1 cellular context compared by ENCODE assay signal in the genomic region with DNA sequence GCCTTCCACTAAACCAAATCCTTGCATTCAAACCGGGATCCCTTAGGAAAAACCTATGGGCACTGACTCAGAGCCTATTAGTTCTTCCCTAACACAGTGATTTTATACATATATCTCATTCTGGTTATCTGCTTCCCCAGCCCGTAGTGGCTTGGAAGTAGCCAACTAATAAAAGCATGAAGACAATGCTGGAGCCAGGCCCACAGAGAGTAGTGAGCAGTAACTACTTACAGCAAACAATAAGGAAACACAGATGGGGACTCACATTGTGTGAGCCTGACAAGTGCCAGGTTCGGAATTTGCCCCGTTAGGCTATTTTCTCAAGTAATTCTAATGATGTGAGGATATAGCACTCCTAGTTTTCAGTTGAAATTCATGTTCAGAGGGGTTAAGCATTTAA.
TF ChIP-seq lines count a peak whose summit lies in the region.

No MANE protein-coding gene starts in this region.

TF ChIP-seq in GM23338, 12 proteins besides CTCF, POLR2A, EP300 and RAD21 (continued from another document):
- TF ChIP-seq, protein P1, sequence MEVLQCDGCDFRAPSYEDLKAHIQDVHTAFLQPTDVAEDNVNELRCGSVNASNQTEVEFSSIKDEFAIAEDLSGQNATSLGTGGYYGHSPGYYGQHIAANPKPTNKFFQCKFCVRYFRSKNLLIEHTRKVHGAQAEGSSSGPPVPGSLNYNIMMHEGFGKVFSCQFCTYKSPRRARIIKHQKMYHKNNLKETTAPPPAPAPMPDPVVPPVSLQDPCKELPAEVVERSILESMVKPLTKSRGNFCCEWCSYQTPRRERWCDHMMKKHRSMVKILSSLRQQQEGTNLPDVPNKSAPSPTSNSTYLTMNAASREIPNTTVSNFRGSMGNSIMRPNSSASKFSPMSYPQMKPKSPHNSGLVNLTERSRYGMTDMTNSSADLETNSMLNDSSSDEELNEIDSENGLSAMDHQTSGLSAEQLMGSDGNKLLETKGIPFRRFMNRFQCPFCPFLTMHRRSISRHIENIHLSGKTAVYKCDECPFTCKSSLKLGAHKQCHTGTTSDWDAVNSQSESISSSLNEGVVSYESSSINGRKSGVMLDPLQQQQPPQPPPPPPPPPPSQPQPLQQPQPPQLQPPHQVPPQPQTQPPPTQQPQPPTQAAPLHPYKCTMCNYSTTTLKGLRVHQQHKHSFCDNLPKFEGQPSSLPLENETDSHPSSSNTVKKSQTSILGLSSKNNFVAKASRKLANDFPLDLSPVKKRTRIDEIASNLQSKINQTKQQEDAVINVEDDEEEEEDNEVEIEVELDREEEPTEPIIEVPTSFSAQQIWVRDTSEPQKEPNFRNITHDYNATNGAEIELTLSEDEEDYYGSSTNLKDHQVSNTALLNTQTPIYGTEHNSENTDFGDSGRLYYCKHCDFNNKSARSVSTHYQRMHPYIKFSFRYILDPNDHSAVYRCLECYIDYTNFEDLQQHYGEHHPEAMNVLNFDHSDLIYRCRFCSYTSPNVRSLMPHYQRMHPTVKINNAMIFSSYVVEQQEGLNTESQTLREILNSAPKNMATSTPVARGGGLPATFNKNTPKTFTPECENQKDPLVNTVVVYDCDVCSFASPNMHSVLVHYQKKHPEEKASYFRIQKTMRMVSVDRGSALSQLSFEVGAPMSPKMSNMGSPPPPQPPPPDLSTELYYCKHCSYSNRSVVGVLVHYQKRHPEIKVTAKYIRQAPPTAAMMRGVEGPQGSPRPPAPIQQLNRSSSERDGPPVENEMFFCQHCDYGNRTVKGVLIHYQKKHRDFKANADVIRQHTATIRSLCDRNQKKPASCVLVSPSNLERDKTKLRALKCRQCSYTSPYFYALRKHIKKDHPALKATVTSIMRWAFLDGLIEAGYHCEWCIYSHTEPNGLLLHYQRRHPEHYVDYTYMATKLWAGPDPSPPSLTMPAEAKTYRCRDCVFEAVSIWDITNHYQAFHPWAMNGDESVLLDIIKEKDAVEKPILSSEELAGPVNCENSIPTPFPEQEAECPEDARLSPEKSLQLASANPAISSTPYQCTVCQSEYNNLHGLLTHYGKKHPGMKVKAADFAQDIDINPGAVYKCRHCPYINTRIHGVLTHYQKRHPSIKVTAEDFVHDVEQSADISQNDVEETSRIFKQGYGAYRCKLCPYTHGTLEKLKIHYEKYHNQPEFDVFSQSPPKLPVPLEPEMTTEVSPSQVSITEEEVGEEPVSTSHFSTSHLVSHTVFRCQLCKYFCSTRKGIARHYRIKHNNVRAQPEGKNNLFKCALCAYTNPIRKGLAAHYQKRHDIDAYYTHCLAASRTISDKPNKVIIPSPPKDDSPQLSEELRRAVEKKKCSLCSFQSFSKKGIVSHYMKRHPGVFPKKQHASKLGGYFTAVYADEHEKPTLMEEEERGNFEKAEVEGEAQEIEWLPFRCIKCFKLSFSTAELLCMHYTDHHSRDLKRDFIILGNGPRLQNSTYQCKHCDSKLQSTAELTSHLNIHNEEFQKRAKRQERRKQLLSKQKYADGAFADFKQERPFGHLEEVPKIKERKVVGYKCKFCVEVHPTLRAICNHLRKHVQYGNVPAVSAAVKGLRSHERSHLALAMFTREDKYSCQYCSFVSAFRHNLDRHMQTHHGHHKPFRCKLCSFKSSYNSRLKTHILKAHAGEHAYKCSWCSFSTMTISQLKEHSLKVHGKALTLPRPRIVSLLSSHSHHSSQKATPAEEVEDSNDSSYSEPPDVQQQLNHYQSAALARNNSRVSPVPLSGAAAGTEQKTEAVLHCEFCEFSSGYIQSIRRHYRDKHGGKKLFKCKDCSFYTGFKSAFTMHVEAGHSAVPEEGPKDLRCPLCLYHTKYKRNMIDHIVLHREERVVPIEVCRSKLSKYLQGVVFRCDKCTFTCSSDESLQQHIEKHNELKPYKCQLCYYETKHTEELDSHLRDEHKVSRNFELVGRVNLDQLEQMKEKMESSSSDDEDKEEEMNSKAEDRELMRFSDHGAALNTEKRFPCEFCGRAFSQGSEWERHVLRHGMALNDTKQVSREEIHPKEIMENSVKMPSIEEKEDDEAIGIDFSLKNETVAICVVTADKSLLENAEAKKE (CRISPR knock-in tag; IDR thresholded peaks at IDR 0.05) = no peak
- TF ChIP-seq ETS1 (IDR thresholded peaks at IDR 0.05) (no peak), ZNF331 (CRISPR knock-in tag; IDR thresholded peaks at IDR 0.05; ENCODE audit: low read depth) (no peak)
